ENCODE assay signal across 10 cellular contexts in genomic region chr22:21816472-21816786, GRCh38. TPM values are rescaled to one million over a fixed set of nuclear protein-coding genes. Genes with fewer than 3 reads are reported as not detected.
DNase-seq lines count a peak whose midpoint lies in the region; ATAC-seq and TF ChIP-seq lines count a peak whose summit lies in the region.
"Had no signal": no experiment of that assay in that cellular context is flagged by ENCODE, and none has a peak within 500 bp of the region (broad histone marks: within the 10 kb centered on the region; RNA-seq: fewer than 3 reads in every experiment).

No MANE protein-coding gene starts in this region.

- peak overlapping the region; percentile 90 to 97 for H3K27ac Mint-ChIP-seq in activated naive CD4-positive, alpha-beta T cell treated with anti-CD3 and anti-CD28 coated beads, Interleukin-2, amount 50 U/mL, for 72 hours

- DNase-seq in heart left ventricle = no peak
- no peak for DNase-seq in Right ventricle myocardium inferior (ENCODE audit: missing footprints)
- DNase-seq in activated naive CD4-positive, alpha-beta T cell treated with anti-CD3 and anti-CD28 coated beads, Interleukin-2, amount 50 U/mL, for 72 hours (ENCODE audit: low spot score in 2 of 2) = no peak
- no peak for DNase-seq in upper lobe of right lung
- no peak for DNase-seq in NCI-H82 (lab: John Stamatoyannopoulos, UW)
- DNase-seq in DMS53 (lab: John Stamatoyannopoulos, UW) = no peak
- DNase-seq: activated CD8-positive, alpha-beta memory T cell treated with anti-CD3 and anti-CD28 coated beads, Interleukin-2, amount 50 U/mL, for 4 hours had no signal

- H3K4me1 ChIP-seq in heart left ventricle (peaks cover 5 to 56% (median 36%) of the 10 kb centered on the region in 12 donors), mucosa of rectum (ENCODE audit: control insufficient read depth in 2 of 2, insufficient read depth in 2 of 2, low read length in 2 of 2) (peaks cover 15 to 19% of the 10 kb centered on the region in 2 donors), upper lobe of right lung (peaks cover 42% of the 10 kb centered on the region)

- H3K9me3 ChIP-seq in heart left ventricle = peaks cover 0 to 6% (median 0%) of the 10 kb centered on the region in 12 donors
- H3K9me3 ChIP-seq in mucosa of rectum (ENCODE audit: control insufficient read depth in 2 of 2, low read length in 2 of 2) = no peaks in the 10 kb centered on the region
- H3K9me3 ChIP-seq in upper lobe of right lung = no peaks in the 10 kb centered on the region

- ATAC-seq in heart left ventricle (no peak), Right ventricle myocardium inferior (no peak), upper lobe of right lung (no peak)
- no peak for ATAC-seq in activated naive CD4-positive, alpha-beta T cell treated with anti-CD3 and anti-CD28 coated beads, Interleukin-2, amount 50 U/mL, for 72 hours
- no peak for ATAC-seq in activated CD4-positive, CD25-positive, alpha-beta regulatory T cell treated with anti-CD3 and anti-CD28 coated beads, Interleukin-2, amount 50 U/mL, for 24 hours

- H3K36me3 ChIP-seq in heart left ventricle = no peaks in the 10 kb centered on the region
- H3K36me3 ChIP-seq in mucosa of rectum (ENCODE audit: control insufficient read depth in 2 of 2, insufficient read depth in 2 of 2, low read length in 2 of 2) = no peaks in the 10 kb centered on the region
- H3K36me3 ChIP-seq in upper lobe of right lung = no peaks in the 10 kb centered on the region

- intact Hi-C loops in heart left ventricle (cut with DNase I) = loop anchor here in 5 of 10 donors (5.0 to 10.0 kb wide), 3 partner anchors 46 to 82 kb away; partner anchors contain the start of genes MAPK1 (in 2 of the 5) and YPEL1 (in 1 of the 5)
- intact Hi-C loops in Right ventricle myocardium inferior (cut with DNase I) = loop anchor here (5.0 kb wide), 1 partner anchor 51 kb away; the partner anchor contains the start of gene MAPK1
- intact Hi-C loops in upper lobe of right lung (cut with DNase I) = no loop called here

- no peak overlapping the region for H3K9ac ChIP-seq in mucosa of rectum (ENCODE audit: low read depth in 1 of 2, low read length in 2 of 2)

- TF ChIP-seq POLR2A in heart left ventricle (IDR thresholded peaks at IDR 0.05) = no peak

- no peaks in the 10 kb centered on the region for H3K9me3 Mint-ChIP-seq in activated naive CD4-positive, alpha-beta T cell treated with anti-CD3 and anti-CD28 coated beads, Interleukin-2, amount 50 U/mL, for 72 hours

- peak overlapping the region in 2 of 12 donors; percentile 4 to 29 for H3K4me3 ChIP-seq in heart left ventricle
- H3K4me3 ChIP-seq in mucosa of rectum (ENCODE audit: low read length in 2 of 2) = peak overlapping the region in 1 of 2 donors; percentile 41
- no peak overlapping the region for H3K4me3 ChIP-seq in upper lobe of right lung

- no peak for TF ChIP-seq CTCF in heart left ventricle (IDR thresholded peaks at IDR 0.05)
- no peak for TF ChIP-seq CTCF in upper lobe of right lung (IDR thresholded peaks at IDR 0.05)

- H3K36me3 Mint-ChIP-seq in activated naive CD4-positive, alpha-beta T cell treated with anti-CD3 and anti-CD28 coated beads, Interleukin-2, amount 50 U/mL, for 72 hours = no peaks in the 10 kb centered on the region

- H3K27me3 ChIP-seq in heart left ventricle (no peaks in the 10 kb centered on the region), mucosa of rectum (ENCODE audit: control insufficient read depth in 2 of 2, insufficient read depth in 2 of 2, low read length in 2 of 2) (no peaks in the 10 kb centered on the region), upper lobe of right lung (no peaks in the 10 kb centered on the region)

- H3K27ac ChIP-seq in heart left ventricle (peak overlapping the region in 9 of 12 donors; percentile 2 to 90 (median 60)), mucosa of rectum (ENCODE audit: low read depth in 2 of 2, low read length in 2 of 2) (peak overlapping the region; percentile 64 to 77), upper lobe of right lung (peak overlapping the region; percentile 87)
- H3K27ac ChIP-seq: C4-2B had no signal

- 28 to 45% (median 38%) methylated on average over 2 of the region's 2 CpGs for WGBS in heart left ventricle, 4 donors

RNA-seq across cellular contexts. Expression of gene MAPK1, which starts 51.0 kb away (rescaled TPM):
- total RNA-seq in heart left ventricle (100 to 1,000 TPM in 6 of 9 donors, 10 to 100 TPM in 3; 30.1 to 140 (median 106) TPM), Right ventricle myocardium inferior (79.2 TPM), upper lobe of right lung (134 TPM)
- 10 to 100 TPM in 1 of 2 donors, 1 to 10 TPM in 1; 8.0 to 31.8 TPM for polyA plus RNA-seq in heart left ventricle
- total RNA-seq in activated naive CD4-positive, alpha-beta T cell treated with anti-CD3 and anti-CD28 coated beads, Interleukin-2, amount 50 U/mL, for 72 hours = 10 to 100 TPM; 80.3 to 92.6 TPM
